ENCODE assay signal across 11 cellular contexts in the genomic region with DNA sequence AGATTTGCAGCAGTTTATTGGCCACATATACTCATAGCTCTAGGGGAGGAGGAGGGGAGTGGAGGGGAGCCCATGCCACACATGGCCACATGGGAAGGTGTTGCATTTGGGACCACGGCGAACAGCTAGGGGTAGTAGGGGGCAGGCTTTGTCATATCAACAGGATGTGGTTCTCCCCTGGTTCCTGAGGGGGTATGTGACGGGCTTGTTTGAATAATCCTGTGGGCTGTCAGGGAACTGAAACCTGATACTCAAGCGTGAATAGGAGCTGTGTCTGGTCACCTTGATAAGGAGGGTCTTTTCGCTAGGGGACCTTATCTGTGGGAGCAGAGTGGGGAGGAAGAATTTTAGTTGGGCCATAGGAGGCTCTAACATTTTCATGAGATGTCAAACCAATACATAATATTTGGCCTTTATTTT.
DNase-seq lines count a peak whose midpoint lies in the region; ATAC-seq and TF ChIP-seq lines count a peak whose summit lies in the region.
"Had no signal": no experiment of that assay in that cellular context is flagged by ENCODE, and none has a peak within 500 bp of the region (broad histone marks: within the 10 kb centered on the region; RNA-seq: fewer than 3 reads in every experiment).

No MANE protein-coding gene starts in this region.

- no peak overlapping the region for H3K27ac Mint-ChIP-seq in stimulated activated memory B cell treated with anti-CD40 and anti-IgM and Interleukin-4, amounts not matched to agents 10 μg/mL and 1 μg/mL and 100 μg/mL, for 72 hours
- H3K27ac Mint-ChIP-seq: stimulated activated naive CD8-positive, alpha-beta T cell treated with anti-CD3 and anti-CD28 coated beads, Interleukin-15, Interleukin-2, amounts not matched to agents 100 ng/mL and 50 ng/mL, for 24 hours had no signal

- H3K4me1 Mint-ChIP-seq in stimulated activated memory B cell treated with anti-CD40 and anti-IgM and Interleukin-4, amounts not matched to agents 10 μg/mL and 1 μg/mL and 100 μg/mL, for 72 hours = peaks cover 11% of the 10 kb centered on the region

- no peak overlapping the region for H3K9ac ChIP-seq in NT2/D1 (ENCODE audit: insufficient read length, low read depth)

- no peak for TF ChIP-seq CTCF in heart right ventricle (IDR thresholded peaks at IDR 0.05)

- intact Hi-C loops in heart right ventricle (cut with DNase I) (loop anchor here in 1 of 10 donors (10.0 kb wide), 1 partner anchor 141 kb away; no protein-coding TSS in a partner anchor), aorta (cut with DNase I) (no loop called here)

- 52 to 62% methylated on average over 5 of the region's 5 CpGs for whole genome bisulfite sequencing in heart right ventricle, 2 donors
- 80 to 91% methylated on average over 5 of the region's 5 CpGs for WGBS in aorta, 2 donors

- no peak overlapping the region for H3K4me3 ChIP-seq in NT2/D1 (ENCODE audit: insufficient read length, low read depth)
- no peak overlapping the region for H3K4me3 ChIP-seq in heart right ventricle
- H3K4me3 ChIP-seq in aorta (ENCODE audit: low read length in 2 of 2) = no peak overlapping the region
- H3K4me3 ChIP-seq: A549 had no signal

- no peaks in the 10 kb centered on the region for H3K9me3 Mint-ChIP-seq in stimulated activated memory B cell treated with anti-CD40 and anti-IgM and Interleukin-4, amounts not matched to agents 10 μg/mL and 1 μg/mL and 100 μg/mL, for 72 hours
- H3K9me3 Mint-ChIP-seq: stimulated activated naive CD8-positive, alpha-beta T cell treated with anti-CD3 and anti-CD28 coated beads, Interleukin-15, Interleukin-2, amounts not matched to agents 100 ng/mL and 50 ng/mL, for 24 hours had no signal

- peak; percentile 40 for DNase-seq in NCI-H748 (lab: John Stamatoyannopoulos, UW; ENCODE audit: unreplicated experiment)
- no peak for DNase-seq in NCI-H748 treated with DMSO at 0.1 percent for 48 hours (lab: John Stamatoyannopoulos, UW)
- peak; percentile 20 for DNase-seq in NT2/D1 (ENCODE audit: low read depth, low spot score)
- no peak for DNase-seq in stimulated activated CD4-positive, alpha-beta T cell treated with anti-CD3 and anti-CD28 coated beads, Interleukin-4, amount 100 ng/mL, for 4 hours
- DNase-seq in heart right ventricle = no peak
- DNase-seq in aorta = no peak
- DNase-seq: NCI-H1436 treated with DMSO at 0.1 percent for 48 hours had no signal

- H3K27ac ChIP-seq in heart right ventricle = no peak overlapping the region
- no peak overlapping the region for H3K27ac ChIP-seq in aorta (ENCODE audit: low read depth in 1 of 2, low read length in 2 of 2)
- H3K27ac ChIP-seq: A549 had no signal

- H3K27me3 ChIP-seq in NT2/D1 (ENCODE audit: insufficient read depth, insufficient read length) (no peaks in the 10 kb centered on the region), heart right ventricle (no peaks in the 10 kb centered on the region), aorta (ENCODE audit: control insufficient read depth in 1 of 2, insufficient read depth in 2 of 2, low read length in 1 of 2) (no peaks in the 10 kb centered on the region)

- no peaks in the 10 kb centered on the region for H3K36me3 Mint-ChIP-seq in stimulated activated memory B cell treated with anti-CD40 and anti-IgM and Interleukin-4, amounts not matched to agents 10 μg/mL and 1 μg/mL and 100 μg/mL, for 72 hours

- H3K4me1 ChIP-seq in NT2/D1 (ENCODE audit: insufficient read depth, insufficient read length) (no peaks in the 10 kb centered on the region), heart right ventricle (peaks cover 0 to 11% (median 0%) of the 10 kb centered on the region in 9 donors), aorta (ENCODE audit: control insufficient read depth in 1 of 2, insufficient read depth in 2 of 2, low read length in 2 of 2) (no peaks in the 10 kb centered on the region)
- H3K4me1 ChIP-seq: A549 had no signal

- H3K27me3 Mint-ChIP-seq in stimulated activated memory B cell treated with anti-CD40 and anti-IgM and Interleukin-4, amounts not matched to agents 10 μg/mL and 1 μg/mL and 100 μg/mL, for 72 hours = no peaks in the 10 kb centered on the region

- peak; percentile 84 for ATAC-seq in HG02981 (IDR thresholded peaks at IDR 0.05; ENCODE audit: unreplicated experiment)
- ATAC-seq in stimulated activated memory B cell treated with anti-CD40 and anti-IgM and Interleukin-4, amounts not matched to agents 10 μg/mL and 1 μg/mL and 100 μg/mL, for 72 hours = peak; percentile 75
- ATAC-seq in heart right ventricle = no peak
- ATAC-seq in aorta (ENCODE audit: low FRiP score) = no peak
- ATAC-seq: A549 had no signal

- H3K9me3 ChIP-seq in NT2/D1 (ENCODE audit: insufficient read depth, low read length) = no peaks in the 10 kb centered on the region
- no peaks in the 10 kb centered on the region for H3K9me3 ChIP-seq in heart right ventricle
- H3K9me3 ChIP-seq in aorta (ENCODE audit: control insufficient read depth, low read length) = no peaks in the 10 kb centered on the region
- H3K9me3 ChIP-seq: A549 had no signal

- no peaks in the 10 kb centered on the region for H3K36me3 ChIP-seq in NT2/D1 (ENCODE audit: insufficient read depth, insufficient read length, low read length)
- H3K36me3 ChIP-seq in heart right ventricle = no peaks in the 10 kb centered on the region
- H3K36me3 ChIP-seq in aorta (ENCODE audit: control insufficient read depth in 1 of 2, insufficient read depth in 2 of 2, low read length in 1 of 2) = no peaks in the 10 kb centered on the region

- no peak overlapping the region for H3K4me3 Mint-ChIP-seq in stimulated activated memory B cell treated with anti-CD40 and anti-IgM and Interleukin-4, amounts not matched to agents 10 μg/mL and 1 μg/mL and 100 μg/mL, for 72 hours
- H3K4me3 Mint-ChIP-seq: stimulated activated naive CD8-positive, alpha-beta T cell treated with anti-CD3 and anti-CD28 coated beads, Interleukin-15, Interleukin-2, amounts not matched to agents 100 ng/mL and 50 ng/mL, for 24 hours had no signal

Comparison
In these comparisons a context has a peak if more than half of its experiments do, and no peak if none do; other contexts are left out.
1. DNase-seq: peak in NCI-H748 (single experiment) and NT2/D1 (single experiment); none in NCI-H748 treated with DMSO at 0.1 percent for 48 hours (single experiment), stimulated activated CD4-positive, alpha-beta T cell treated with anti-CD3 and anti-CD28 coated beads, Interleukin-4, amount 100 ng/mL, for 4 hours (0 of 2), heart right ventricle (0 of 2) and aorta (0 of 2).
2. ATAC-seq: peak in HG02981 (single experiment) and stimulated activated memory B cell treated with anti-CD40 and anti-IgM and Interleukin-4, amounts not matched to agents 10 μg/mL and 1 μg/mL and 100 μg/mL, for 72 hours (single experiment); none in heart right ventricle (0 of 8) and aorta (single experiment).